1 cellular context compared by ENCODE assay signal in genomic region chr9:129380961-129381401, GRCh38.
A peak's percentile ranks its signal among the peaks of the same experiment; 100 is the strongest.
TF ChIP-seq lines count a peak whose summit lies in the region.

No MANE protein-coding gene starts in this region.

TF ChIP-seq in K562, 482 proteins besides CTCF, POLR2A, EP300 and RAD21:
- TF ChIP-seq BCOR (IDR thresholded peaks at IDR 0.05) (peak; percentile 74; the same call in 1 of the 2 replicates), RBM25 (IDR thresholded peaks at IDR 0.05; ENCODE audit: low read depth, low read length, severe bottlenecking) (peak; percentile 63), KDM1A (IDR thresholded peaks at IDR 0.05) (peak in 1 of 2 experiments; percentile 54; a peak in 2 of 4 replicates), CBX1 (IDR thresholded peaks at IDR 0.05; ENCODE audit: low read depth) (0 out of 2 replicates have a peak, but pooled peaks have one; percentile 45), RBM14 (IDR thresholded peaks at IDR 0.05; ENCODE audit: borderline replicate concordance, insufficient read depth, low read depth, low read length) (no peak), ADNP (tag; IDR thresholded peaks at IDR 0.05) (0 out of 2 replicates have a peak, but pooled peaks have one; percentile 24), RFX1 (IDR thresholded peaks at IDR 0.05) (no peak), HDAC2 (IDR thresholded peaks at IDR 0.05) (peak; percentile 25; the same call in 1 of the 2 replicates), ZNF75A (CRISPR knock-in tag; IDR thresholded peaks at IDR 0.05) (no peak)
TF ChIP-seq in K562: peak in this region for 6.
